ENCODE assay signal across 14 cellular contexts in the genomic region with DNA sequence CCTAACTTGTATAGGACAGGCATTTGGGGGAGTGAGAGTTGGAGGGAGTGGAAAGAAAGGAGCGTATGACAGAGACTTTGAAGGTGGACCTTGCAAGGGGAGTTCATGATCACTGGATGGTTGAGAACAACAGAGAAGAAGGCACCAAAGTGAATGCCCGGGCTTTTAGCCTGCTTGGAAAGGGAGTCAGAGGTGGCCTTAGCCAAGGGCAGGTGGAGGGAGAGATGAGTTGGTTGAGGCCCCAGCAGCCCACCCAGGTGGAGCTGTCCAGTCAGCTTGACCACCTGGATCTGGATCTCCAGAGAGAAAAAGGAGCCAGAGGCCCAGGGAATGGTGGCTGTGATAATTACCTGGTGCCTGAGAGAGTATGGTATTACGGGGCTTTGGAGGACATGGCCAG.
"Had no signal": no experiment of that assay in that cellular context is flagged by ENCODE, and none has a peak within 500 bp of the region (broad histone marks: within the 10 kb centered on the region; RNA-seq: fewer than 3 reads in every experiment).

No MANE protein-coding gene starts in this region.

- ATAC-seq: left lung; stimulated activated naive B cell treated with anti-CD40 and anti-IgM and Interleukin-4, amounts not matched to agents 10 μg/mL and 1 μg/mL and 100 μg/mL, for 72 hours had no signal

- DNase-seq: activated B cell treated with CpG ODN at 0.5 μM for 24 hours; activated CD4-positive, alpha-beta T cell treated with anti-CD3 and anti-CD28 coated beads, Interleukin-2, amount 10 ng/mL, durations not matched to agents 24 days and 14 days; activated effector memory CD4-positive, alpha-beta T cell treated with anti-CD3 and anti-CD28 coated beads, Interleukin-2, amount 50 U/mL, for 16 hours; colonic mucosa; esophagus squamous epithelium; kidney; left lung; mammary epithelial cell; posterior cingulate gyrus; retina; stimulated activated CD4-positive, alpha-beta T cell treated with anti-CD3 and anti-CD28 coated beads, Interleukin-2, amount 100 ng/mL, for 48 hours; stimulated activated naive B cell treated with anti-CD40 and anti-IgM and Interleukin-4, amounts not matched to agents 10 μg/mL and 1 μg/mL and 100 μg/mL, for 72 hours; thyroid gland; uterus had no signal

- H3K9me3 Mint-ChIP-seq: activated B cell treated with CpG ODN at 0.5 μM for 24 hours; activated CD4-positive, alpha-beta T cell treated with anti-CD3 and anti-CD28 coated beads, Interleukin-2, amount 10 ng/mL, durations not matched to agents 24 days and 14 days; stimulated activated naive B cell treated with anti-CD40 and anti-IgM and Interleukin-4, amounts not matched to agents 10 μg/mL and 1 μg/mL and 100 μg/mL, for 72 hours had no signal

- H3K4me3 Mint-ChIP-seq: activated B cell treated with CpG ODN at 0.5 μM for 24 hours; activated CD4-positive, alpha-beta T cell treated with anti-CD3 and anti-CD28 coated beads, Interleukin-2, amount 10 ng/mL, durations not matched to agents 24 days and 14 days; stimulated activated naive B cell treated with anti-CD40 and anti-IgM and Interleukin-4, amounts not matched to agents 10 μg/mL and 1 μg/mL and 100 μg/mL, for 72 hours had no signal

- H3K27ac Mint-ChIP-seq: activated B cell treated with CpG ODN at 0.5 μM for 24 hours; stimulated activated naive B cell treated with anti-CD40 and anti-IgM and Interleukin-4, amounts not matched to agents 10 μg/mL and 1 μg/mL and 100 μg/mL, for 72 hours had no signal

- FAIRE-seq: kidney had no signal

- H3K27me3 Mint-ChIP-seq: activated B cell treated with CpG ODN at 0.5 μM for 24 hours; activated CD4-positive, alpha-beta T cell treated with anti-CD3 and anti-CD28 coated beads, Interleukin-2, amount 10 ng/mL, durations not matched to agents 24 days and 14 days; stimulated activated naive B cell treated with anti-CD40 and anti-IgM and Interleukin-4, amounts not matched to agents 10 μg/mL and 1 μg/mL and 100 μg/mL, for 72 hours had no signal

- H3K4me1 Mint-ChIP-seq: activated B cell treated with CpG ODN at 0.5 μM for 24 hours; stimulated activated naive B cell treated with anti-CD40 and anti-IgM and Interleukin-4, amounts not matched to agents 10 μg/mL and 1 μg/mL and 100 μg/mL, for 72 hours had no signal
